ENCODE assay signal across 23 cellular contexts in genomic region chr11:13098890-13099289, GRCh38.
"Had no signal": no experiment of that assay in that cellular context is flagged by ENCODE, and none has a peak within 500 bp of the region (broad histone marks: within the 10 kb centered on the region; RNA-seq: fewer than 3 reads in every experiment).

No MANE protein-coding gene starts in this region.

- H3K27me3 ChIP-seq: right lobe of liver had no signal

- FAIRE-seq: colon, urothelium cell line had no signal

- H3K36me3 Mint-ChIP-seq: natural killer cell treated with Interleukin-12 subunit alpha and Interleukin-12 subunit beta and Interleukin-15 and Interleukin-18, amount 100 ng/mL, for 72 hours had no signal

- H3K4me3 ChIP-seq: right lobe of liver, thoracic aorta had no signal

- H3K4me3 Mint-ChIP-seq: activated CD4-positive, alpha-beta memory T cell treated with anti-CD3 and anti-CD28 coated beads, Interleukin-2, amount 10 ng/mL, durations not matched to agents 7 days and 5 days; activated CD4-positive, alpha-beta T cell treated with anti-CD3 and anti-CD28 coated beads, Interleukin-2, amount 10 ng/mL, durations not matched to agents 7 days and 5 days; activated T-cell treated with anti-CD3 and anti-CD28 coated beads, Interleukin-2, amount 50 U/mL, for 24 hours; natural killer cell treated with Interleukin-12 subunit alpha and Interleukin-12 subunit beta and Interleukin-15 and Interleukin-18, amount 100 ng/mL, for 72 hours; T-helper 17 cell had no signal

- ATAC-seq: natural killer cell treated with Interleukin-12 subunit alpha and Interleukin-12 subunit beta and Interleukin-15 and Interleukin-18, amount 100 ng/mL, for 72 hours; right lobe of liver; stimulated activated naive CD8-positive, alpha-beta T cell treated with anti-CD3 and anti-CD28 coated beads, Interleukin-15, Interleukin-2, amounts not matched to agents 100 U/mL and 50 U/mL, for 24 hours; T-helper 17 cell had no signal

- DNase-seq: activated CD4-positive, alpha-beta memory T cell treated with anti-CD3 and anti-CD28 coated beads, Interleukin-2, amount 10 ng/mL, durations not matched to agents 7 days and 5 days; activated CD4-positive, alpha-beta T cell treated with anti-CD3 and anti-CD28 coated beads for 1 hour; activated CD4-positive, alpha-beta T cell treated with anti-CD3 and anti-CD28 coated beads, Interleukin-2, amount 10 ng/mL, durations not matched to agents 7 days and 5 days; activated CD8-positive, alpha-beta memory T cell treated with anti-CD3 and anti-CD28 coated beads, Interleukin-2, amount 50 U/mL, for 48 hours; activated gamma-delta T cell; activated naive CD4-positive, alpha-beta T cell treated with anti-CD3 and anti-CD28 coated beads, Interleukin-2, amount 50 U/mL, for 16 hours; activated T-cell treated with anti-CD3 and anti-CD28 coated beads, Interleukin-2, amount 50 U/mL, for 24 hours; amniotic stem cell; dorsolateral prefrontal cortex; effector memory CD4-positive, alpha-beta T cell; foreskin melanocyte; islet precursor cell; mesendoderm; right lobe of liver; stimulated activated CD4-positive, alpha-beta T cell treated with anti-CD3 and anti-CD28 coated beads, Interleukin-4, amount 100 ng/mL, for 1 hour; stimulated activated naive CD8-positive, alpha-beta T cell treated with anti-CD3 and anti-CD28 coated beads, Interleukin-15, Interleukin-2, amounts not matched to agents 100 U/mL and 50 U/mL, for 24 hours; T-helper 17 cell; T1000; trophoblast cell had no signal

- H3K4me1 ChIP-seq: right lobe of liver had no signal

- H3K9me3 ChIP-seq: thoracic aorta had no signal

- H3K9me3 Mint-ChIP-seq: activated CD4-positive, alpha-beta memory T cell treated with anti-CD3 and anti-CD28 coated beads, Interleukin-2, amount 10 ng/mL, durations not matched to agents 7 days and 5 days; activated CD4-positive, alpha-beta T cell treated with anti-CD3 and anti-CD28 coated beads, Interleukin-2, amount 10 ng/mL, durations not matched to agents 7 days and 5 days; activated T-cell treated with anti-CD3 and anti-CD28 coated beads, Interleukin-2, amount 50 U/mL, for 24 hours had no signal

- H3K4me1 Mint-ChIP-seq: activated CD4-positive, alpha-beta memory T cell treated with anti-CD3 and anti-CD28 coated beads, Interleukin-2, amount 10 ng/mL, durations not matched to agents 7 days and 5 days; activated CD4-positive, alpha-beta T cell treated with anti-CD3 and anti-CD28 coated beads, Interleukin-2, amount 10 ng/mL, durations not matched to agents 7 days and 5 days; T-helper 17 cell had no signal

- H3K27ac Mint-ChIP-seq: activated CD4-positive, alpha-beta memory T cell treated with anti-CD3 and anti-CD28 coated beads, Interleukin-2, amount 10 ng/mL, durations not matched to agents 7 days and 5 days; activated CD4-positive, alpha-beta T cell treated with anti-CD3 and anti-CD28 coated beads, Interleukin-2, amount 10 ng/mL, durations not matched to agents 7 days and 5 days; activated T-cell treated with anti-CD3 and anti-CD28 coated beads, Interleukin-2, amount 50 U/mL, for 24 hours; natural killer cell treated with Interleukin-12 subunit alpha and Interleukin-12 subunit beta and Interleukin-15 and Interleukin-18, amount 100 ng/mL, for 72 hours; T-helper 17 cell had no signal

- H3K27ac ChIP-seq: right lobe of liver, thoracic aorta had no signal

- H3K36me3 ChIP-seq: right lobe of liver, thoracic aorta had no signal
